In genomic region chr18:75607701-75608100, GRCh38 we compare ENCODE assay signal across 14 cellular contexts.
"Had no signal": no experiment of that assay in that cellular context is flagged by ENCODE, and none has a peak within 500 bp of the region (broad histone marks: within the 10 kb centered on the region; RNA-seq: fewer than 3 reads in every experiment).

No MANE protein-coding gene starts in this region.

- H3K27ac ChIP-seq: ascending aorta, dorsolateral prefrontal cortex, epithelial cell of prostate, gastroesophageal sphincter, heart left ventricle had no signal

- ATAC-seq: activated T-cell treated with anti-CD3 and anti-CD28 coated beads, Interleukin-2, amount 50 U/mL, for 4 hours; gastroesophageal sphincter; heart left ventricle; left lobe of liver had no signal

- DNase-seq: activated CD4-positive, alpha-beta T cell treated with anti-CD3 and anti-CD28 coated beads, Interleukin-2, amount 50 U/mL, for 1 hour; activated CD8-positive, alpha-beta memory T cell treated with anti-CD3 and anti-CD28 coated beads, Interleukin-2, amount 50 U/mL, for 4 hours; activated naive CD4-positive, alpha-beta T cell treated with anti-CD3 and anti-CD28 coated beads for 36 hours; activated T-cell treated with anti-CD3 and anti-CD28 coated beads, Interleukin-2, amount 50 U/mL, for 4 hours; dorsolateral prefrontal cortex; heart left ventricle; kidney; nephron progenitor cell; nucleus accumbens; trophoblast cell had no signal

- H3K4me3 ChIP-seq: ascending aorta, dorsolateral prefrontal cortex, gastroesophageal sphincter, heart left ventricle had no signal

- H3K9me3 ChIP-seq: ascending aorta, gastroesophageal sphincter had no signal

- H3K36me3 ChIP-seq: ascending aorta, gastroesophageal sphincter, heart left ventricle had no signal

- H3K27me3 ChIP-seq: ascending aorta, gastroesophageal sphincter, heart left ventricle had no signal

- H3K4me1 ChIP-seq: ascending aorta, gastroesophageal sphincter, heart left ventricle had no signal

- FAIRE-seq: kidney had no signal
